ENCODE assay signal across 1 cellular context in the genomic region with DNA sequence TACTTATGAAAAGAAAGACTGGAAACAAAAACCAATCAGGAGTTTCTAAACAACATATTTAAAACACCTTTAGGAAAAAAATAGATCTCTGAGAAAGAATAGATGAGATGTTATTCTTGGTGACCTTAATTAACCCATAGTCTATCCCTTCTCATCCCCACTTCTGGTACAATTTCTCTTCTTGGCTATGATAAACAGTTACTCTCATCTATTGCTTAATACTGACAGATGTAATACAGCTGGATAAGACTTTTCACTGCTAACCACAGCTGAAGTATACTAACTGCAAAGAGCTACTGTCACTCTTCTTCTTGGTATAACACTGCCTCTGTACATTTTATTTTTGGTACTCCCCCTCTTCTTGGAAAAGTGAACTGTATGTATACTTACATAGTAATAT.
TF ChIP-seq lines count a peak whose summit lies in the region.

No MANE protein-coding gene starts in this region.

TF ChIP-seq in K562, 482 proteins besides CTCF, POLR2A, EP300 and RAD21:
- no peak for TF ChIP-seq CEBPG (CRISPR knock-in tag; IDR thresholded peaks at IDR 0.05)
- peak in 1 of 2 experiments; percentile 23; a peak in 1 of 4 replicates for TF ChIP-seq CEBPG (tag; conservative IDR thresholded peaks at IDR 0.05 in 1 of 2, IDR thresholded peaks at IDR 0.05 in 1 of 2)
- TF ChIP-seq ZNF707 (CRISPR knock-in tag; conservative IDR thresholded peaks at IDR 0.05), result peak; percentile 80
- no peak for TF ChIP-seq SMARCB1 (IDR thresholded peaks at IDR 0.05; ENCODE audit: insufficient read length, low read depth)
